ENCODE assay signal across 10 cellular contexts in genomic region chr16:77208382-77208781, GRCh38. TPM values are rescaled to one million over a fixed set of nuclear protein-coding genes. Genes with fewer than 3 reads are reported as not detected.
"Had no signal": no experiment of that assay in that cellular context is flagged by ENCODE, and none has a peak within 500 bp of the region (broad histone marks: within the 10 kb centered on the region; RNA-seq: fewer than 3 reads in every experiment).

No MANE protein-coding gene starts in this region.

- H2AFZ ChIP-seq: GM23248 had no signal

- H3K27ac ChIP-seq: GM23248, HL-60 had no signal

- DNase-seq: GM23248, GOT3, H9, HCEC 1CT, HFFc6, IMR-90, KBM-7 had no signal

- H3K4me3 ChIP-seq: GM23248 had no signal

- FAIRE-seq: H54 had no signal

- H3K9ac ChIP-seq: GM23248 had no signal

RNA-seq across cellular contexts. Expression of gene SYCE1L, which starts 9.2 kb away (rescaled TPM):
- total RNA-seq: GM23248, HFFc6, HT1080, IMR-90 had no signal
- polyA plus RNA-seq: GM23248 had no signal
